In the genomic region with DNA sequence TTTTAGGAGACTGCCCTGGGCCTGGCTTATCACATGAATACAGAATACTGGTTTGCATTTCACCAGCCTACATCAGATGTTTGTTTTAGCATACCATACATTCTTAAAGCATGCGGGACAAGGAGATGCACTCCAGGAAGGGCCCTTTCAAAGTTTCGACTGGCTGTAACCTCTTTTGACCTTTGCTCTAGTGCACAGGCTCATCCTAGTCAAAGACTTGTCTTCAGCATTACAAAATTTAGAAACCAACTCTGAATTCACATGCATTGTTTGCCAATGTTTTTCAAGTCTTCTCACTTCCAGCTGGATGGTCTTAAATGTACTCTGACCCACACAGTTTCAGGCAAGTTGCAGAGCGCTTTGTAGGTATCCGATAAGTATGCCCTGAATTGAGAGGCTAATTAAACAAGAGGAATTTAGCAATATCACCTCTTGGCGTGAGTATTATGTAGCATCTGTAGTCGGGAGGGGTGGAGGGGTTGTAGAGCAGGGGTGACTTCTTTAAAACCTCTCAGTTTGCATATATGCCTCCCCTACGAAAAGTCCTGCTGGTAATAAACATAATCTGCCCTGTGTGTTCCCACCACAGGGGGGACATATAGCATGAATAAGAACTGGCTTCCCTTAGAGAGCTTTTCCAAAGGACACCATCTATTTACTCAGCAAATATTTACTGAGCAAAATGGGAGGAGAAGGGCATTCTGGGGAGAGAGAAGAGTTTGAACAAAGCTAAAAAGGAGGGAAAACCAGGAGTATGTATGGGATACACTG, we compare ENCODE assay signal across 8 cellular contexts. TPM values are rescaled to one million over a fixed set of nuclear protein-coding genes. Genes with fewer than 3 reads are reported as not detected.
DNase-seq lines count a peak whose midpoint lies in the region; ATAC-seq, FAIRE-seq and TF ChIP-seq lines count a peak whose summit lies in the region.

No MANE protein-coding gene starts in this region.

- H3K4me1 Mint-ChIP-seq in astrocyte (ENCODE audit: low read depth, unreplicated experiment), result peaks cover 16% of the 10 kb centered on the region
- H3K4me1 Mint-ChIP-seq in natural killer cell treated with Interleukin-12 subunit alpha and Interleukin-12 subunit beta and Interleukin-15 and Interleukin-18, amount 100 ng/mL, for 72 hours (ENCODE audit: low read depth in 2 of 2), result no peaks in the 10 kb centered on the region

- peak overlapping the region; percentile 34 for H3K9ac ChIP-seq in astrocyte (ENCODE audit: low read length)
- H3K9ac ChIP-seq in liver (ENCODE audit: low read depth in 1 of 2, low read length in 2 of 2), result no peak overlapping the region

- BruUV-seq in OCI-LY7 (replicated peaks; lab: Mats Ljungman, UMichigan), result no TSS peak

- no peaks in the 10 kb centered on the region for H3K9me3 ChIP-seq in astrocyte (ENCODE audit: insufficient read depth, low read depth, low read length)
- no peaks in the 10 kb centered on the region for H3K9me3 ChIP-seq in liver (ENCODE audit: control insufficient read depth in 4 of 4, low read length in 3 of 4)
- no peaks in the 10 kb centered on the region for H3K9me3 ChIP-seq in OCI-LY7 (ENCODE audit: low read length)

- H4K20me1 ChIP-seq in astrocyte (ENCODE audit: insufficient read depth, low read length), result no peaks in the 10 kb centered on the region
- H4K20me1 ChIP-seq in OCI-LY7 (ENCODE audit: insufficient read depth, low read length), result no peaks in the 10 kb centered on the region

- intact Hi-C loops in OCI-LY7 (cut with micrococcal nuclease; ENCODE audit: unreplicated experiment), result no loop called here

- no peaks in the 10 kb centered on the region for H3K9me2 ChIP-seq in OCI-LY7 (ENCODE audit: insufficient read depth, low read length)

- H3K4me3 ChIP-seq in astrocyte (ENCODE audit: insufficient read depth, low read depth, low read length) (no peak overlapping the region), liver (ENCODE audit: low read depth in 1 of 3, low read length in 3 of 3) (no peak overlapping the region), OCI-LY7 (ENCODE audit: low read depth, low read length, poor library complexity, severe bottlenecking) (no peak overlapping the region)

- H3K27ac Mint-ChIP-seq in astrocyte (ENCODE audit: unreplicated experiment), result peak overlapping the region; percentile 75
- no peak overlapping the region for H3K27ac Mint-ChIP-seq in natural killer cell treated with Interleukin-12 subunit alpha and Interleukin-12 subunit beta and Interleukin-15 and Interleukin-18, amount 100 ng/mL, for 72 hours

- DNase-seq in AG20443 (ENCODE audit: low spot score), result peak; percentile 83
- peak; percentile 57 for DNase-seq in NCI-H1092 (lab: John Stamatoyannopoulos, UW)
- peak; percentile 66 for DNase-seq in astrocyte (ENCODE audit: low read depth)
- no peak for DNase-seq in natural killer cell treated with Interleukin-12 subunit alpha and Interleukin-12 subunit beta and Interleukin-15 and Interleukin-18, amount 100 ng/mL, for 72 hours (ENCODE audit: low spot score)
- DNase-seq in GM10248 (ENCODE audit: extremely low spot score), result no peak
- no peak for DNase-seq in UCSD-AML1 (lab: John Stamatoyannopoulos, UW; ENCODE audit: unreplicated experiment)
- no peak for DNase-seq in OCI-LY7 (ENCODE audit: low spot score)

- H3K4me2 ChIP-seq in astrocyte (ENCODE audit: low read length), result peak overlapping the region; percentile 64
- no peak overlapping the region for H3K4me2 ChIP-seq in OCI-LY7 (ENCODE audit: low read length)

- FAIRE-seq in astrocyte (lab: Jason Lieb, UNC), result peak; percentile 89

- CTCF ChIA-PET in GM10248 (lab: Yijun Ruan, JAX), result interaction anchor here (0.7 to 3.1 kb wide), 11 partner anchors 9 to 320 kb away, joined by 3 to 15 read pairs (median 4); a partner anchor contains a TSS
- CTCF ChIA-PET in OCI-LY7 (lab: Charles Lee; ENCODE audit: unreplicated experiment), result no interaction called here

- no peaks in the 10 kb centered on the region for H3K9me3 Mint-ChIP-seq in astrocyte (ENCODE audit: unreplicated experiment)
- H3K9me3 Mint-ChIP-seq in natural killer cell treated with Interleukin-12 subunit alpha and Interleukin-12 subunit beta and Interleukin-15 and Interleukin-18, amount 100 ng/mL, for 72 hours, result no peaks in the 10 kb centered on the region

- H3K79me2 ChIP-seq in astrocyte (ENCODE audit: insufficient read depth, low read length), result no peaks in the 10 kb centered on the region
- H3K79me2 ChIP-seq in OCI-LY7 (ENCODE audit: insufficient read depth, low read depth, low read length), result no peaks in the 10 kb centered on the region

- POLR2A ChIA-PET in GM10248 (lab: Yijun Ruan, JAX), result no interaction called here
- POLR2A ChIA-PET in OCI-LY7 (lab: Charles Lee), result no interaction called here

- no peaks in the 10 kb centered on the region for H3K27me3 ChIP-seq in astrocyte (ENCODE audit: insufficient read depth, low read length)
- H3K27me3 ChIP-seq in liver (ENCODE audit: control insufficient read depth in 4 of 4, insufficient read depth in 4 of 4, low read length in 3 of 4), result no peaks in the 10 kb centered on the region

- no peak for ATAC-seq in natural killer cell treated with Interleukin-12 subunit alpha and Interleukin-12 subunit beta and Interleukin-15 and Interleukin-18, amount 100 ng/mL, for 72 hours

- H3K4me3 Mint-ChIP-seq in astrocyte (ENCODE audit: unreplicated experiment), result no peak overlapping the region
- no peak overlapping the region for H3K4me3 Mint-ChIP-seq in natural killer cell treated with Interleukin-12 subunit alpha and Interleukin-12 subunit beta and Interleukin-15 and Interleukin-18, amount 100 ng/mL, for 72 hours

- H3K27me3 Mint-ChIP-seq in astrocyte (ENCODE audit: low read depth, unreplicated experiment), result peaks cover 1% of the 10 kb centered on the region
- peaks cover 30 to 52% of the 10 kb centered on the region in 2 donors for H3K27me3 Mint-ChIP-seq in natural killer cell treated with Interleukin-12 subunit alpha and Interleukin-12 subunit beta and Interleukin-15 and Interleukin-18, amount 100 ng/mL, for 72 hours

- H3K36me3 Mint-ChIP-seq in astrocyte (ENCODE audit: low read depth, unreplicated experiment), result no peaks in the 10 kb centered on the region
- H3K36me3 Mint-ChIP-seq in natural killer cell treated with Interleukin-12 subunit alpha and Interleukin-12 subunit beta and Interleukin-15 and Interleukin-18, amount 100 ng/mL, for 72 hours, result no peaks in the 10 kb centered on the region

- peaks cover 15% of the 10 kb centered on the region for H3K4me1 ChIP-seq in astrocyte (ENCODE audit: insufficient read depth, low read length)
- H3K4me1 ChIP-seq in liver (ENCODE audit: control insufficient read depth in 4 of 4, insufficient read depth in 4 of 4, low read length in 3 of 4), result peaks cover 8 to 30% (median 28%) of the 10 kb centered on the region in 4 donors
- no peaks in the 10 kb centered on the region for H3K4me1 ChIP-seq in OCI-LY7 (ENCODE audit: insufficient read depth, low read length, poor library complexity, severe bottlenecking)

- no peak for TF ChIP-seq CTCF in astrocyte (IDR thresholded peaks at IDR 0.05; ENCODE audit: insufficient read depth, low read depth, low read length)
- peak; percentile 16 for TF ChIP-seq CTCF in liver (IDR thresholded peaks at IDR 0.05; ENCODE audit: low read depth, low read length, missing input control)
- no peak for TF ChIP-seq CTCF in GM10248 (IDR thresholded peaks at IDR 0.05; ENCODE audit: control extremely low read depth, extremely low read depth, low read depth, missing control alignments)
- TF ChIP-seq CTCF in OCI-LY7 (conservative IDR thresholded peaks at IDR 0.05; ENCODE audit: low read length), result no peak

- TF ChIP-seq RAD21 in liver (IDR thresholded peaks at IDR 0.05), result peak; percentile 18 to 24

- H3K36me3 ChIP-seq in astrocyte (ENCODE audit: insufficient read depth, low read length), result no peaks in the 10 kb centered on the region
- no peaks in the 10 kb centered on the region for H3K36me3 ChIP-seq in liver (ENCODE audit: control insufficient read depth in 4 of 4, insufficient read depth in 3 of 4, low read depth in 1 of 4, low read length in 3 of 4)
- no peaks in the 10 kb centered on the region for H3K36me3 ChIP-seq in OCI-LY7 (ENCODE audit: insufficient read depth, low read length)

- peak overlapping the region; percentile 67 for H3K27ac ChIP-seq in astrocyte (ENCODE audit: low read depth, low read length)
- peak overlapping the region; percentile 54 to 59 for H3K27ac ChIP-seq in liver (ENCODE audit: low read depth in 1 of 2, low read length in 2 of 2)
- no peak overlapping the region for H3K27ac ChIP-seq in OCI-LY7 (ENCODE audit: low read depth, low read length, poor library complexity, severe bottlenecking)

- peak overlapping the region; percentile 49 for H2AFZ ChIP-seq in astrocyte (ENCODE audit: low read depth, low read length)
- H2AFZ ChIP-seq in OCI-LY7 (ENCODE audit: low read length), result no peak overlapping the region

- 28% methylated on average over 7 of the region's 7 CpGs for WGBS in liver

TF ChIP-seq in liver, 16 proteins besides CTCF, POLR2A, EP300 and RAD21 (continues in another document):
- TF ChIP-seq SP1 (IDR thresholded peaks at IDR 0.05) (peak; percentile 80), HNF4G (IDR thresholded peaks at IDR 0.05) (peak; percentile 4), HNF4A (conservative IDR thresholded peaks at IDR 0.05) (peak; percentile 82 to 91), RXRA (IDR thresholded peaks at IDR 0.05) (peak; percentile 85 to 86), EGR1 (IDR thresholded peaks at IDR 0.05; ENCODE audit: low read depth in 2 of 2) (no peak), YY1 (IDR thresholded peaks at IDR 0.05) (peak; percentile 32), FOXA2 (IDR thresholded peaks at IDR 0.05) (peak; percentile 12), TAF1 (conservative IDR thresholded peaks at IDR 0.05) (no peak), JUND (IDR thresholded peaks at IDR 0.05) (peak; percentile 50 to 92)
- TF ChIP-seq, protein P1, sequence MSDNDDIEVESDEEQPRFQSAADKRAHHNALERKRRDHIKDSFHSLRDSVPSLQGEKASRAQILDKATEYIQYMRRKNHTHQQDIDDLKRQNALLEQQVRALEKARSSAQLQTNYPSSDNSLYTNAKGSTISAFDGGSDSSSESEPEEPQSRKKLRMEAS (IDR thresholded peaks at IDR 0.05), result peak; percentile 79

RNA-seq across cellular contexts. Expression of a gene that starts 24.4 kb away (rescaled TPM):
- total RNA-seq in astrocyte (60.5 and 64.3 TPM in 2 replicates), liver (10 to 100 TPM; 27.1 to 40.7 TPM), OCI-LY7 (2022) (45.5 and 52.8 TPM in 2 replicates)
- 10 to 100 TPM; 24.9 to 33.5 TPM for polyA plus RNA-seq in liver
- total RNA-seq in natural killer cell treated with Interleukin-12 subunit alpha and Interleukin-12 subunit beta and Interleukin-15 and Interleukin-18, amount 100 ng/mL, for 72 hours, result 10 to 100 TPM; 44.8 to 47.8 TPM
- 18.5 and 20.5 TPM in 2 replicates for total RNA-seq in OCI-LY7 (2014; rRNA removed; shearing (Covaris generic))

RNA-seq across cellular contexts. Expression of a gene that starts 49.5 kb away (rescaled TPM):
- total RNA-seq in astrocyte (12.3 and 17.5 TPM in 2 replicates), liver (10 to 100 TPM in 1 of 2 donors, 1 to 10 TPM in 1; 6.3 to 15.2 TPM), OCI-LY7 (2022) (not detected in 2 replicates)
- 10 to 100 TPM; 11.0 to 11.7 TPM for polyA plus RNA-seq in liver
- total RNA-seq in natural killer cell treated with Interleukin-12 subunit alpha and Interleukin-12 subunit beta and Interleukin-15 and Interleukin-18, amount 100 ng/mL, for 72 hours, result 10 to 100 TPM in 1 of 2 donors, 1 to 10 TPM in 1; 5.6 to 24.1 TPM
- not detected in 2 replicates for total RNA-seq in OCI-LY7 (2014; rRNA removed; shearing (Covaris generic))

Comparison
In these comparisons a context has a peak if more than half of its experiments do, and no peak if none do; other contexts are left out.
1. DNase-seq: peak in AG20443 (single experiment), NCI-H1092 (single experiment) and astrocyte (single experiment); none in natural killer cell treated with Interleukin-12 subunit alpha and Interleukin-12 subunit beta and Interleukin-15 and Interleukin-18, amount 100 ng/mL, for 72 hours (single experiment), GM10248 (single experiment), UCSD-AML1 (single experiment) and OCI-LY7 (single experiment).
2. RNA of a gene that starts 49.5 kb away (total RNA-seq): 5.6 to 24.1 TPM in natural killer cell treated with Interleukin-12 subunit alpha and Interleukin-12 subunit beta and Interleukin-15 and Interleukin-18, amount 100 ng/mL, for 72 hours, 6.3 to 15.2 TPM in liver and 12.3 to 17.5 TPM in astrocyte; not detected in OCI-LY7; every median in the first group is over 4 times any median in the second.